10 cellular contexts compared by ENCODE assay signal in the genomic region with DNA sequence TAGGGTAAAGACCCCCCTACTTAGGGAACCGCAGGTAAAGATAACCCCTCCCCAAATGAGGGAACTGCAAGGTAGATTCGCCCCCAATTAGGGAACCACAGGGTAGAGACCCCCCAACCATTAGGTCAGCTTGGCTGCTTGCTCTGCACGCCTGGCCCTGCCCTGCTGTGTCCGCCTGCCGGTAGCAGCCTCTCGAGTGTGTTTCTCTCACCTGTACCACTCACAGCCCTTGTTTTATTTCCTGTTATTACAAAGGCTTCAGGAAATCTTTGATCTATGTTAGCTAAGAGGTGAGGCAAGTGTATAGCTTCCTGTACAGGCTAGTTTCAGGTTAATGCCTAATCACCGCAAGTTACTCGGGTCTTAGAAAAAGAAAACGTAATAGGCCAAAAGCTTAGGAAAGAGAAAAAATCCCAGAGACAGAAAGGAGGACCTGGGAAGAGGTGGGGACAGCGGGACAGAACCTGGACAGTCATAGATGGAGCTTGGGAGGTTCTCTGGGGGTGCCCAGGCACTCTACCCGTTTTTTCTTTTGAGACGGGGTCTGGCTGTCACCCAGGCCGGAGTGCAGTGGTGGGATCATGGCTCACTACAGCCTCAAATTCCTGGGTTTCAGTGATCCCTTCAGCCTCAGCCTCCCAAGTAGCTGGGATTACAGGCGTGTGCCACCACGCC. TPM values are rescaled to one million over a fixed set of nuclear protein-coding genes. Genes with fewer than 3 reads are reported as not detected.
DNase-seq lines count a peak whose midpoint lies in the region; ATAC-seq lines count a peak whose summit lies in the region.
"Had no signal": no experiment of that assay in that cellular context is flagged by ENCODE, and none has a peak within 500 bp of the region (broad histone marks: within the 10 kb centered on the region; RNA-seq: fewer than 3 reads in every experiment).

No MANE protein-coding gene starts in this region.

- H3K27me3 Mint-ChIP-seq in activated CD4-positive, alpha-beta T cell treated with anti-CD3 and anti-CD28 coated beads, Interleukin-2, amount 10 ng/mL, durations not matched to agents 7 days and 5 days, result no peaks in the 10 kb centered on the region
- no peaks in the 10 kb centered on the region for H3K27me3 Mint-ChIP-seq in activated naive CD8-positive, alpha-beta T cell treated with anti-CD3 and anti-CD28 coated beads, Interleukin-2, amount 10 ng/mL, durations not matched to agents 7 days and 5 days

- CTCF ChIA-PET in activated CD4-positive, alpha-beta T cell treated with anti-CD3 and anti-CD28 coated beads, Interleukin-2, amount 10 ng/mL, durations not matched to agents 7 days and 5 days (lab: Charles Lee), result interaction anchor here (0.7 to 1.2 kb wide), 6 partner anchors 8 to 108 kb away, joined by 3 to 6 read pairs (median 3); no protein-coding TSS in a partner anchor

- H3K27ac Mint-ChIP-seq in activated CD4-positive, alpha-beta T cell treated with anti-CD3 and anti-CD28 coated beads, Interleukin-2, amount 10 ng/mL, durations not matched to agents 7 days and 5 days, result peak overlapping the region; percentile 99
- peak overlapping the region; percentile 98 for H3K27ac Mint-ChIP-seq in activated naive CD8-positive, alpha-beta T cell treated with anti-CD3 and anti-CD28 coated beads, Interleukin-2, amount 10 ng/mL, durations not matched to agents 7 days and 5 days

- peak overlapping the region; percentile 75 for H3K4me3 Mint-ChIP-seq in activated CD4-positive, alpha-beta T cell treated with anti-CD3 and anti-CD28 coated beads, Interleukin-2, amount 10 ng/mL, durations not matched to agents 7 days and 5 days
- H3K4me3 Mint-ChIP-seq in activated naive CD8-positive, alpha-beta T cell treated with anti-CD3 and anti-CD28 coated beads, Interleukin-2, amount 10 ng/mL, durations not matched to agents 7 days and 5 days, result peak overlapping the region; percentile 75

- H3K4me3 ChIP-seq in Jurkat, Clone E6-1 (ENCODE audit: low read length), result no peak overlapping the region
- no peak overlapping the region for H3K4me3 ChIP-seq in skin epidermis

- peak overlapping the region in 16 of 21 experiments; percentile 5 to 92 (median 70) for H3K27ac ChIP-seq in skin epidermis

- peaks cover 72% of the 10 kb centered on the region for H3K36me3 Mint-ChIP-seq in activated CD4-positive, alpha-beta T cell treated with anti-CD3 and anti-CD28 coated beads, Interleukin-2, amount 10 ng/mL, durations not matched to agents 7 days and 5 days (ENCODE audit: low read depth)
- H3K36me3 Mint-ChIP-seq in activated naive CD8-positive, alpha-beta T cell treated with anti-CD3 and anti-CD28 coated beads, Interleukin-2, amount 10 ng/mL, durations not matched to agents 7 days and 5 days, result peaks cover 35% of the 10 kb centered on the region

- POLR2A ChIA-PET in activated CD4-positive, alpha-beta T cell treated with anti-CD3 and anti-CD28 coated beads, Interleukin-2, amount 10 ng/mL, durations not matched to agents 7 days and 5 days (lab: Charles Lee), result interaction anchor here (0.6 to 0.7 kb wide), 2 partner anchors 39 to 947 kb away, joined by 3 to 5 read pairs; partner anchors contain the start of gene LDLR
- POLR2A ChIA-PET in activated naive CD8-positive, alpha-beta T cell treated with anti-CD3 and anti-CD28 coated beads, Interleukin-2, amount 10 ng/mL, durations not matched to agents 7 days and 5 days (lab: Charles Lee), result interaction anchor here (0.5 to 1.5 kb wide), 12 partner anchors 10 to 423 kb away, joined by 3 to 10 read pairs (median 3); partner anchors contain the start of genes DNMT1, EIF3G, KRI1 and PPAN

- peak; percentile 57 for DNase-seq in Jurkat, Clone E6-1 (ENCODE audit: low read depth, low spot score)
- peak; percentile 62 for DNase-seq in activated CD4-positive, alpha-beta T cell treated with anti-CD3 and anti-CD28 coated beads, Interleukin-2, amount 10 ng/mL, durations not matched to agents 7 days and 5 days
- peak; percentile 59 for DNase-seq in activated naive CD8-positive, alpha-beta T cell treated with anti-CD3 and anti-CD28 coated beads, Interleukin-2, amount 10 ng/mL, durations not matched to agents 7 days and 5 days
- DNase-seq in AML-193 (lab: John Stamatoyannopoulos, UW) (no peak), HuH-7 (ENCODE audit: low spot score) (no peak)
- no peak for DNase-seq in effector CD8-positive, alpha-beta T cell (lab: John Stamatoyannopoulos, UW)

- H3K9me3 Mint-ChIP-seq in activated CD4-positive, alpha-beta T cell treated with anti-CD3 and anti-CD28 coated beads, Interleukin-2, amount 10 ng/mL, durations not matched to agents 7 days and 5 days, result no peaks in the 10 kb centered on the region
- H3K9me3 Mint-ChIP-seq in activated naive CD8-positive, alpha-beta T cell treated with anti-CD3 and anti-CD28 coated beads, Interleukin-2, amount 10 ng/mL, durations not matched to agents 7 days and 5 days, result no peaks in the 10 kb centered on the region

- peak; percentile 98 for ATAC-seq in activated naive CD8-positive, alpha-beta T cell treated with anti-CD3 and anti-CD28 coated beads, Interleukin-2, amount 10 ng/mL, durations not matched to agents 7 days and 5 days (ENCODE audit: low read depth)
- no peak for ATAC-seq in HG03378 (IDR thresholded peaks at IDR 0.05; ENCODE audit: unreplicated experiment)
- ATAC-seq: right cardiac atrium had no signal

- peaks cover 38% of the 10 kb centered on the region for H3K4me1 Mint-ChIP-seq in activated CD4-positive, alpha-beta T cell treated with anti-CD3 and anti-CD28 coated beads, Interleukin-2, amount 10 ng/mL, durations not matched to agents 7 days and 5 days
- H3K4me1 Mint-ChIP-seq in activated naive CD8-positive, alpha-beta T cell treated with anti-CD3 and anti-CD28 coated beads, Interleukin-2, amount 10 ng/mL, durations not matched to agents 7 days and 5 days, result peaks cover 28% of the 10 kb centered on the region

RNA-seq across cellular contexts. Expression of gene EIF3G, which starts 23.1 kb away (rescaled TPM):
- 349 TPM for polyA plus RNA-seq in Jurkat, Clone E6-1 (2012; ENCODE audit: insufficient read depth, insufficient read length)
- total RNA-seq in activated CD4-positive, alpha-beta T cell treated with anti-CD3 and anti-CD28 coated beads, Interleukin-2, amount 10 ng/mL, durations not matched to agents 7 days and 5 days, result 100 to 1,000 TPM; 228 to 230 TPM
- total RNA-seq in activated naive CD8-positive, alpha-beta T cell treated with anti-CD3 and anti-CD28 coated beads, Interleukin-2, amount 10 ng/mL, durations not matched to agents 7 days and 5 days, result 100 to 1,000 TPM; 262 to 264 TPM

RNA-seq across cellular contexts. Expression of gene P2RY11, which starts 31.3 kb away (rescaled TPM):
- polyA plus RNA-seq in Jurkat, Clone E6-1 (2012; ENCODE audit: insufficient read depth, insufficient read length), result 32.0 TPM
- total RNA-seq in activated CD4-positive, alpha-beta T cell treated with anti-CD3 and anti-CD28 coated beads, Interleukin-2, amount 10 ng/mL, durations not matched to agents 7 days and 5 days, result 10 to 100 TPM; 39.1 to 43.1 TPM
- 10 to 100 TPM; 51.8 to 53.6 TPM for total RNA-seq in activated naive CD8-positive, alpha-beta T cell treated with anti-CD3 and anti-CD28 coated beads, Interleukin-2, amount 10 ng/mL, durations not matched to agents 7 days and 5 days

RNA-seq across cellular contexts. Expression of gene PPAN, which starts 36.7 kb away (rescaled TPM):
- polyA plus RNA-seq in Jurkat, Clone E6-1 (2012; ENCODE audit: insufficient read depth, insufficient read length), result 118 TPM
- 10 to 100 TPM; 77.8 to 77.9 TPM for total RNA-seq in activated CD4-positive, alpha-beta T cell treated with anti-CD3 and anti-CD28 coated beads, Interleukin-2, amount 10 ng/mL, durations not matched to agents 7 days and 5 days
- total RNA-seq in activated naive CD8-positive, alpha-beta T cell treated with anti-CD3 and anti-CD28 coated beads, Interleukin-2, amount 10 ng/mL, durations not matched to agents 7 days and 5 days, result 100 to 1,000 TPM; 104 to 112 TPM

RNA-seq across cellular contexts. Expression of gene ANGPTL6, which starts 40.4 kb away (rescaled TPM):
- polyA plus RNA-seq in Jurkat, Clone E6-1 (2012; ENCODE audit: insufficient read depth, insufficient read length), result 2.3 TPM
- total RNA-seq in activated CD4-positive, alpha-beta T cell treated with anti-CD3 and anti-CD28 coated beads, Interleukin-2, amount 10 ng/mL, durations not matched to agents 7 days and 5 days, result 1 to 10 TPM in 1 of 2 experiments, under 1 TPM in 1; 0.99 to 1.3 TPM
- total RNA-seq in activated naive CD8-positive, alpha-beta T cell treated with anti-CD3 and anti-CD28 coated beads, Interleukin-2, amount 10 ng/mL, durations not matched to agents 7 days and 5 days, result 1 to 10 TPM; 3.8 to 4.7 TPM
- total RNA-seq: NCI-H460, right cardiac atrium had no signal

RNA-seq across cellular contexts. Expression of gene DNMT1, which starts 51.9 kb away (rescaled TPM):
- polyA plus RNA-seq in Jurkat, Clone E6-1 (2012; ENCODE audit: insufficient read depth, insufficient read length), result 313 TPM
- total RNA-seq in activated CD4-positive, alpha-beta T cell treated with anti-CD3 and anti-CD28 coated beads, Interleukin-2, amount 10 ng/mL, durations not matched to agents 7 days and 5 days, result 100 to 1,000 TPM; 375 to 404 TPM
- total RNA-seq in activated naive CD8-positive, alpha-beta T cell treated with anti-CD3 and anti-CD28 coated beads, Interleukin-2, amount 10 ng/mL, durations not matched to agents 7 days and 5 days, result 100 to 1,000 TPM; 347 to 384 TPM

Comparison
In these comparisons a context has a peak if more than half of its experiments do, and no peak if none do; other contexts are left out.
1. DNase-seq: peak in Jurkat, Clone E6-1 (single experiment), activated CD4-positive, alpha-beta T cell treated with anti-CD3 and anti-CD28 coated beads, Interleukin-2, amount 10 ng/mL, durations not matched to agents 7 days and 5 days (single experiment) and activated naive CD8-positive, alpha-beta T cell treated with anti-CD3 and anti-CD28 coated beads, Interleukin-2, amount 10 ng/mL, durations not matched to agents 7 days and 5 days (single experiment); none in AML-193 (0 of 2), effector CD8-positive, alpha-beta T cell (single experiment) and HuH-7 (single experiment).